22 cellular contexts compared by ENCODE assay signal in genomic region chr9:82582693-82583092, GRCh38.
"Had no signal": no experiment of that assay in that cellular context is flagged by ENCODE, and none has a peak within 500 bp of the region (broad histone marks: within the 10 kb centered on the region; RNA-seq: fewer than 3 reads in every experiment).

No MANE protein-coding gene starts in this region.

- H3K4me3 Mint-ChIP-seq: activated CD4-positive, alpha-beta T cell treated with anti-CD3 and anti-CD28 coated beads for 36 hours; activated CD8-positive, alpha-beta T cell treated with anti-CD3 and anti-CD28 coated beads for 36 hours; activated naive CD8-positive, alpha-beta T cell treated with anti-CD3 and anti-CD28 coated beads, Interleukin-2, amount 10 ng/mL, durations not matched to agents 7 days and 5 days; activated T-cell treated with anti-CD3 and anti-CD28 coated beads, Interleukin-2, amount 50 U/mL, for 72 hours; T-cell had no signal

- ATAC-seq: activated CD4-positive, alpha-beta T cell treated with anti-CD3 and anti-CD28 coated beads for 36 hours; activated CD8-positive, alpha-beta T cell treated with anti-CD3 and anti-CD28 coated beads for 36 hours; activated T-cell treated with anti-CD3 and anti-CD28 coated beads, Interleukin-2, amount 50 U/mL, for 72 hours; T-cell had no signal

- H2AFZ ChIP-seq: PC-9 had no signal

- H3K36me3 Mint-ChIP-seq: activated naive CD8-positive, alpha-beta T cell treated with anti-CD3 and anti-CD28 coated beads, Interleukin-2, amount 10 ng/mL, durations not matched to agents 7 days and 5 days; T-cell had no signal

- H3K27me3 Mint-ChIP-seq: activated CD4-positive, alpha-beta T cell treated with anti-CD3 and anti-CD28 coated beads for 36 hours; activated CD8-positive, alpha-beta T cell treated with anti-CD3 and anti-CD28 coated beads for 36 hours; activated naive CD8-positive, alpha-beta T cell treated with anti-CD3 and anti-CD28 coated beads, Interleukin-2, amount 10 ng/mL, durations not matched to agents 7 days and 5 days; T-cell had no signal

- H3K27ac Mint-ChIP-seq: activated CD4-positive, alpha-beta T cell treated with anti-CD3 and anti-CD28 coated beads for 36 hours; activated CD8-positive, alpha-beta T cell treated with anti-CD3 and anti-CD28 coated beads for 36 hours; activated naive CD8-positive, alpha-beta T cell treated with anti-CD3 and anti-CD28 coated beads, Interleukin-2, amount 10 ng/mL, durations not matched to agents 7 days and 5 days; activated T-cell treated with anti-CD3 and anti-CD28 coated beads, Interleukin-2, amount 50 U/mL, for 72 hours; T-cell had no signal

- DNase-seq: activated CD4-positive, alpha-beta T cell treated with anti-CD3 and anti-CD28 coated beads for 36 hours; activated CD8-positive, alpha-beta memory T cell treated with anti-CD3 and anti-CD28 coated beads, Interleukin-2, amount 50 U/mL, for 4 hours; activated CD8-positive, alpha-beta T cell treated with anti-CD3 and anti-CD28 coated beads for 36 hours; activated naive CD4-positive, alpha-beta T cell treated with anti-CD3 and anti-CD28 coated beads, Interleukin-2, amount 50 U/mL, for 16 hours; activated naive CD8-positive, alpha-beta T cell treated with anti-CD3 and anti-CD28 coated beads, Interleukin-2, amount 10 ng/mL, durations not matched to agents 7 days and 5 days; activated T-cell treated with anti-CD3 and anti-CD28 coated beads, Interleukin-2, amount 50 U/mL, for 72 hours; adrenal gland; aorta; central memory CD4-positive, alpha-beta T cell; Kasumi-1; NCI-H1105 treated with DMSO at 0.1 percent for 48 hours; NCI-H1436 treated with DMSO at 0.1 percent for 48 hours; NCI-H187; NCI-H2081; NCI-H446; NCI-H524; PC-9; SHP77 treated with DMSO at 0.1 percent for 48 hours; T-cell; T-helper 2 cell; WERI-Rb-1 had no signal

- FAIRE-seq: bronchial epithelial cell had no signal

- H3K4me2 ChIP-seq: PC-9 had no signal

- H3K9me3 ChIP-seq: adrenal gland had no signal

- H3K4me1 Mint-ChIP-seq: activated CD4-positive, alpha-beta T cell treated with anti-CD3 and anti-CD28 coated beads for 36 hours; activated naive CD8-positive, alpha-beta T cell treated with anti-CD3 and anti-CD28 coated beads, Interleukin-2, amount 10 ng/mL, durations not matched to agents 7 days and 5 days; T-cell had no signal

- H3K27ac ChIP-seq: adrenal gland, PC-9, WERI-Rb-1 had no signal

- H3K4me3 ChIP-seq: adrenal gland, PC-9 had no signal

- H3K27me3 ChIP-seq: adrenal gland had no signal

- H3K36me3 ChIP-seq: adrenal gland, WERI-Rb-1 had no signal
